Comparison of ENCODE assay signal across 14 cellular contexts in the genomic region with DNA sequence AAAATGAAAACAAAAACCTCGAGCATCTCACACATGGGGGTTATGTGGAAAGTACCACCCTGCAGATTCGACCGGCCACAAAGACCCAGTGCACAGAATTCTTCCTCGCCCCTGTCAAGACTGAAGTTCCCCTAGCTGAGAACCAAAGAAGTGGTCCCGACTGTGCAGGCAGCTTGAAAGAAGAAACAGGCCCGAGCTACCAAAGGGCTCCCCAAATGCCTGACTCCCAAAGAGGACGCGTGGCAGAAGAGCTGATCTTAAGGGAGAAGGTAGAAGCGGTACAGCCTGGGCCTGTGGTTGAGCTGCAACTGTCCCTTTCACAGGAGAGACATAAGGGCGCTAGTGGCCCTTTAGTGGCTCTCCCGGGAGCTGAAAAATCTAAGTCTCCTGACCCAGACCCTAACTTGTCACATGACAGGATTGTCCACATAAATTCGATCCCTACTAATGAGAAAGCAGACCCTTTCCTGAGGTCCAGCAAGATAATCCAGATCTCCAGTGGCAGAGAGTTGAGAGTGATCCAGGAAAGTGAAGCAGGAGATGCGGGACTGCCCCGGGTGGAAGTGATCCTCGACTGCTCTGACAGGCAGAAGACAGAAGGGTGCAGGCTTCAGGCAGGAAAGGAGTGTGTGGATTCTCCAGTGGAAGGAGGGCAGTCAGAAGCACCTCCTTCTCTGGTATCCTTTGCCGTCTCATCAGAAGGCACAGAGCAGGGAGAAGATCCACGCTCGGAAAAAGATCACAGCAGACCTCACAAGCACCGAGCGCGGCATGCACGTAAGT.
DNase-seq lines count a peak whose midpoint lies in the region; ATAC-seq and TF ChIP-seq lines count a peak whose summit lies in the region.
"Had no signal": no experiment of that assay in that cellular context is flagged by ENCODE, and none has a peak within 500 bp of the region (broad histone marks: within the 10 kb centered on the region; RNA-seq: fewer than 3 reads in every experiment).

No MANE protein-coding gene starts in this region.

- H3K27ac Mint-ChIP-seq in HFFc6, result peak overlapping the region; percentile 96
- H3K27ac Mint-ChIP-seq in activated CD4-positive, alpha-beta memory T cell treated with anti-CD3 and anti-CD28 coated beads for 36 hours, result no peak overlapping the region
- H3K27ac Mint-ChIP-seq: activated naive CD4-positive, alpha-beta T cell treated with anti-CD3 and anti-CD28 coated beads, Interleukin-2, amount 50 U/mL, for 24 hours; stimulated activated naive CD8-positive, alpha-beta T cell treated with anti-CD3 and anti-CD28 coated beads, Interleukin-15, amount 100 ng/mL, for 72 hours had no signal

- peaks cover 48% of the 10 kb centered on the region for H3K4me1 Mint-ChIP-seq in HFFc6 (ENCODE audit: low read depth)
- H3K4me1 Mint-ChIP-seq in activated CD4-positive, alpha-beta memory T cell treated with anti-CD3 and anti-CD28 coated beads for 36 hours (ENCODE audit: low read depth), result no peaks in the 10 kb centered on the region
- H3K4me1 Mint-ChIP-seq: activated naive CD4-positive, alpha-beta T cell treated with anti-CD3 and anti-CD28 coated beads, Interleukin-2, amount 50 U/mL, for 24 hours; stimulated activated naive CD8-positive, alpha-beta T cell treated with anti-CD3 and anti-CD28 coated beads, Interleukin-15, amount 100 ng/mL, for 72 hours had no signal

- no peaks in the 10 kb centered on the region for H3K27me3 ChIP-seq in colonic mucosa
- no peaks in the 10 kb centered on the region for H3K27me3 ChIP-seq in lower lobe of right lung (ENCODE audit: low read depth)
- H3K27me3 ChIP-seq in suprapubic skin, result no peaks in the 10 kb centered on the region

- TF ChIP-seq EP300 in suprapubic skin (IDR thresholded peaks at IDR 0.05), result no peak

- POLR2A ChIA-PET in activated CD4-positive, alpha-beta memory T cell treated with anti-CD3 and anti-CD28 coated beads for 36 hours (lab: Charles Lee), result no interaction called here

- peak overlapping the region; percentile 79 for H3K4me3 Mint-ChIP-seq in HFFc6
- no peak overlapping the region for H3K4me3 Mint-ChIP-seq in activated CD4-positive, alpha-beta memory T cell treated with anti-CD3 and anti-CD28 coated beads for 36 hours
- H3K4me3 Mint-ChIP-seq: activated naive CD4-positive, alpha-beta T cell treated with anti-CD3 and anti-CD28 coated beads, Interleukin-2, amount 50 U/mL, for 24 hours; stimulated activated naive CD8-positive, alpha-beta T cell treated with anti-CD3 and anti-CD28 coated beads, Interleukin-15, amount 100 ng/mL, for 72 hours had no signal

- H3K4me1 ChIP-seq in colonic mucosa (no peaks in the 10 kb centered on the region), lower lobe of right lung (peaks cover 17% of the 10 kb centered on the region), suprapubic skin (peaks cover 27% of the 10 kb centered on the region)

- intact Hi-C loops in colonic mucosa (cut with DNase I), result no loop called here
- intact Hi-C loops in lower lobe of right lung (cut with DNase I), result no loop called here
- intact Hi-C loops in activated CD4-positive, alpha-beta memory T cell treated with anti-CD3 and anti-CD28 coated beads for 36 hours (cut with micrococcal nuclease), result no loop called here

- 80% methylated on average over 22 of the region's 22 CpGs for WGBS in suprapubic skin

- H3K4me3 ChIP-seq in colonic mucosa, result no peak overlapping the region
- peak overlapping the region; percentile 33 for H3K4me3 ChIP-seq in lower lobe of right lung
- peak overlapping the region; percentile 17 for H3K4me3 ChIP-seq in suprapubic skin

- ATAC-seq in lower lobe of right lung, result peak; percentile 24 to 62
- ATAC-seq in HG02571 (IDR thresholded peaks at IDR 0.05; ENCODE audit: unreplicated experiment), result no peak
- ATAC-seq: stimulated activated naive CD8-positive, alpha-beta T cell treated with anti-CD3 and anti-CD28 coated beads, Interleukin-15, amount 100 ng/mL, for 72 hours had no signal

- peak in 1 of 2 donors; percentile 20 for TF ChIP-seq POLR2A in suprapubic skin (IDR thresholded peaks at IDR 0.05)

- H3K36me3 Mint-ChIP-seq in HFFc6 (ENCODE audit: low read depth), result peaks cover 26% of the 10 kb centered on the region
- no peaks in the 10 kb centered on the region for H3K36me3 Mint-ChIP-seq in activated CD4-positive, alpha-beta memory T cell treated with anti-CD3 and anti-CD28 coated beads for 36 hours

- CTCF ChIA-PET in activated CD4-positive, alpha-beta memory T cell treated with anti-CD3 and anti-CD28 coated beads for 36 hours (lab: Charles Lee), result no interaction called here

- H3K36me3 ChIP-seq in colonic mucosa (no peaks in the 10 kb centered on the region), lower lobe of right lung (no peaks in the 10 kb centered on the region), suprapubic skin (peaks cover 7% of the 10 kb centered on the region)

- DNase-seq in HFFc6 (no peak), colonic mucosa (no peak), lower lobe of right lung (no peak), suprapubic skin (ENCODE audit: low spot score in 2 of 2) (no peak), putamen (ENCODE audit: low spot score) (no peak)
- DNase-seq in activated CD4-positive, alpha-beta memory T cell treated with anti-CD3 and anti-CD28 coated beads for 36 hours, result no peak
- no peak for DNase-seq in activated T-cell treated with anti-CD3 and anti-CD28 coated beads, Interleukin-2, amount 50 U/mL, for 1 hour
- DNase-seq: GF-D8; NCI-H345; stimulated activated naive CD8-positive, alpha-beta T cell treated with anti-CD3 and anti-CD28 coated beads, Interleukin-15, amount 100 ng/mL, for 72 hours; T1000 had no signal

- TF ChIP-seq CTCF in HFFc6 (IDR thresholded peaks at IDR 0.05), result no peak
- TF ChIP-seq CTCF in colonic mucosa (IDR thresholded peaks at IDR 0.05), result no peak
- no peak for TF ChIP-seq CTCF in lower lobe of right lung (IDR thresholded peaks at IDR 0.05)
- no peak for TF ChIP-seq CTCF in suprapubic skin (IDR thresholded peaks at IDR 0.05)

- peak overlapping the region; percentile 72 for H3K27ac ChIP-seq in colonic mucosa
- H3K27ac ChIP-seq in lower lobe of right lung, result peak overlapping the region; percentile 80
- peak overlapping the region; percentile 88 for H3K27ac ChIP-seq in suprapubic skin
- H3K27ac ChIP-seq: HL-60 had no signal

- peak overlapping the region in 1 of 2 donors; percentile 1 for H3K9ac ChIP-seq in colonic mucosa (ENCODE audit: low read depth in 2 of 2, low read length in 2 of 2)

- no peaks in the 10 kb centered on the region for H3K27me3 Mint-ChIP-seq in HFFc6 (ENCODE audit: insufficient read depth)
- H3K27me3 Mint-ChIP-seq in activated CD4-positive, alpha-beta memory T cell treated with anti-CD3 and anti-CD28 coated beads for 36 hours, result peaks cover 5% of the 10 kb centered on the region
- H3K27me3 Mint-ChIP-seq: stimulated activated naive CD8-positive, alpha-beta T cell treated with anti-CD3 and anti-CD28 coated beads, Interleukin-15, amount 100 ng/mL, for 72 hours had no signal

- H3K9me3 Mint-ChIP-seq in HFFc6, result peaks cover 10% of the 10 kb centered on the region
- no peaks in the 10 kb centered on the region for H3K9me3 Mint-ChIP-seq in activated CD4-positive, alpha-beta memory T cell treated with anti-CD3 and anti-CD28 coated beads for 36 hours
- H3K9me3 Mint-ChIP-seq: activated naive CD4-positive, alpha-beta T cell treated with anti-CD3 and anti-CD28 coated beads, Interleukin-2, amount 50 U/mL, for 24 hours; stimulated activated naive CD8-positive, alpha-beta T cell treated with anti-CD3 and anti-CD28 coated beads, Interleukin-15, amount 100 ng/mL, for 72 hours had no signal

- H3K9me3 ChIP-seq in colonic mucosa (no peaks in the 10 kb centered on the region), lower lobe of right lung (no peaks in the 10 kb centered on the region), suprapubic skin (no peaks in the 10 kb centered on the region)
